Comparison of ENCODE assay signal across 8 cellular contexts in genomic region chr10:80493482-80494021, GRCh38. TPM values are rescaled to one million over a fixed set of nuclear protein-coding genes. Genes with fewer than 3 reads are reported as not detected.
A peak's percentile ranks its signal among the peaks of the same experiment; 100 is the strongest.
DNase-seq lines count a peak whose midpoint lies in the region; ATAC-seq and TF ChIP-seq lines count a peak whose summit lies in the region.

No MANE protein-coding gene starts in this region.

- no peak for TF ChIP-seq POLR2A in gastroesophageal sphincter (IDR thresholded peaks at IDR 0.05)

- 22 to 35% methylated on average over 3 to 4 of the region's 4 CpGs for WGBS in gastroesophageal sphincter (ENCODE audit: low coverage in 1 of 2), 2 donors

- peaks cover 0 to 47% of the 10 kb centered on the region in 2 donors for H3K36me3 ChIP-seq in gastroesophageal sphincter

- peak overlapping the region; percentile 85 for H3K27ac Mint-ChIP-seq in activated T-cell treated with anti-CD3 and anti-CD28 coated beads, Interleukin-2, amount 50 U/mL, for 72 hours
- H3K27ac Mint-ChIP-seq in activated CD4-positive, alpha-beta memory T cell treated with anti-CD3 and anti-CD28 coated beads for 36 hours, result peak overlapping the region; percentile 88

- POLR2A ChIA-PET in activated CD4-positive, alpha-beta memory T cell treated with anti-CD3 and anti-CD28 coated beads for 36 hours (lab: Charles Lee), result interaction anchor here (1.0 to 1.7 kb wide), 3 partner anchors 28 to 37 kb away, joined by 4 to 8 read pairs (median 7); no protein-coding TSS in a partner anchor

- peak overlapping the region in 1 of 4 donors; percentile 20 for H3K27ac ChIP-seq in gastroesophageal sphincter

- no peak for TF ChIP-seq CTCF in gastroesophageal sphincter (IDR thresholded peaks at IDR 0.05)

- CTCF ChIA-PET in activated CD4-positive, alpha-beta memory T cell treated with anti-CD3 and anti-CD28 coated beads for 36 hours (lab: Charles Lee), result interaction anchor here (0.8 to 3.1 kb wide), 8 partner anchors 9 to 49 kb away, joined by 3 to 28 read pairs (median 4); no protein-coding TSS in a partner anchor

- H3K4me1 Mint-ChIP-seq in activated T-cell treated with anti-CD3 and anti-CD28 coated beads, Interleukin-2, amount 50 U/mL, for 72 hours (ENCODE audit: low read depth), result peaks cover 100% of the 10 kb centered on the region
- H3K4me1 Mint-ChIP-seq in activated CD4-positive, alpha-beta memory T cell treated with anti-CD3 and anti-CD28 coated beads for 36 hours (ENCODE audit: low read depth), result peaks cover 99% of the 10 kb centered on the region

- no peaks in the 10 kb centered on the region for H3K27me3 ChIP-seq in gastroesophageal sphincter

- peaks cover 2 to 3% of the 10 kb centered on the region in 2 donors for H3K9me3 Mint-ChIP-seq in activated T-cell treated with anti-CD3 and anti-CD28 coated beads, Interleukin-2, amount 50 U/mL, for 72 hours
- peaks cover 5% of the 10 kb centered on the region for H3K9me3 Mint-ChIP-seq in activated CD4-positive, alpha-beta memory T cell treated with anti-CD3 and anti-CD28 coated beads for 36 hours

- intact Hi-C loops in activated CD4-positive, alpha-beta memory T cell treated with anti-CD3 and anti-CD28 coated beads for 36 hours (cut with micrococcal nuclease), result loop anchor here (1.0 kb wide), 1 partner anchor 8 kb away; no protein-coding TSS in a partner anchor

- peak overlapping the region; percentile 61 to 73 for H3K4me3 Mint-ChIP-seq in activated T-cell treated with anti-CD3 and anti-CD28 coated beads, Interleukin-2, amount 50 U/mL, for 72 hours
- H3K4me3 Mint-ChIP-seq in activated CD4-positive, alpha-beta memory T cell treated with anti-CD3 and anti-CD28 coated beads for 36 hours, result peak overlapping the region; percentile 18

- peaks cover 16 to 38% of the 10 kb centered on the region in 2 donors for H3K36me3 Mint-ChIP-seq in activated T-cell treated with anti-CD3 and anti-CD28 coated beads, Interleukin-2, amount 50 U/mL, for 72 hours (ENCODE audit: insufficient read depth in 2 of 2)
- H3K36me3 Mint-ChIP-seq in activated CD4-positive, alpha-beta memory T cell treated with anti-CD3 and anti-CD28 coated beads for 36 hours, result peaks cover 56% of the 10 kb centered on the region

- H3K9me3 ChIP-seq in gastroesophageal sphincter, result no peaks in the 10 kb centered on the region

- no peak for TF ChIP-seq EP300 in gastroesophageal sphincter (IDR thresholded peaks at IDR 0.05)

- peaks cover 10 to 83% (median 11%) of the 10 kb centered on the region in 3 donors for H3K4me1 ChIP-seq in gastroesophageal sphincter

- ATAC-seq in activated T-cell treated with anti-CD3 and anti-CD28 coated beads, Interleukin-2, amount 50 U/mL, for 72 hours (replicated peaks in 1 of 2), result peak; percentile 68 to 72
- ATAC-seq in HG03135 (IDR thresholded peaks at IDR 0.05; ENCODE audit: unreplicated experiment) (peak; percentile 53), gastroesophageal sphincter (no peak), HG03457 (IDR thresholded peaks at IDR 0.05; ENCODE audit: unreplicated experiment) (no peak)

- no peak overlapping the region for H3K4me3 ChIP-seq in gastroesophageal sphincter

- H3K27me3 Mint-ChIP-seq in activated T-cell treated with anti-CD3 and anti-CD28 coated beads, Interleukin-2, amount 50 U/mL, for 72 hours (ENCODE audit: low read depth), result no peaks in the 10 kb centered on the region
- no peaks in the 10 kb centered on the region for H3K27me3 Mint-ChIP-seq in activated CD4-positive, alpha-beta memory T cell treated with anti-CD3 and anti-CD28 coated beads for 36 hours

- DNase-seq in activated T-cell treated with anti-CD3 and anti-CD28 coated beads, Interleukin-2, amount 50 U/mL, for 72 hours, result no peak
- no peak for DNase-seq in activated T-cell treated with anti-CD3 and anti-CD28 coated beads, Interleukin-2, amount 50 U/mL, for 1 hour
- no peak for DNase-seq in activated CD4-positive, alpha-beta memory T cell treated with anti-CD3 and anti-CD28 coated beads for 36 hours
- peak; percentile 57 for DNase-seq in iris pigment epithelial cell (ENCODE audit: low read depth)
- no peak for DNase-seq in NK-92 treated with Interleukin-12 subunit alpha and Interleukin-12 subunit beta, amount 100 ng/mL, for 24 hours (lab: John Stamatoyannopoulos, UW)

RNA-seq across cellular contexts. Expression of gene TSPAN14, which starts 39.4 kb away (rescaled TPM):
- total RNA-seq in activated T-cell treated with anti-CD3 and anti-CD28 coated beads, Interleukin-2, amount 50 U/mL, for 72 hours, result 10 to 100 TPM; 44.2 to 47.8 TPM
- 10 to 100 TPM; 48.9 to 51.8 TPM for total RNA-seq in activated CD4-positive, alpha-beta memory T cell treated with anti-CD3 and anti-CD28 coated beads for 36 hours
- 10 to 100 TPM; 23.3 to 52.4 (median 37.1) TPM for total RNA-seq in gastroesophageal sphincter

RNA-seq across cellular contexts. Expression of gene SH2D4B, which starts 44.1 kb away (rescaled TPM):
- under 1 TPM; 0.34 to 0.46 TPM for total RNA-seq in activated T-cell treated with anti-CD3 and anti-CD28 coated beads, Interleukin-2, amount 50 U/mL, for 72 hours
- total RNA-seq in activated CD4-positive, alpha-beta memory T cell treated with anti-CD3 and anti-CD28 coated beads for 36 hours, result under 1 TPM in 1 of 2 experiments, not detected in 1; 0.12 TPM
- not detected for total RNA-seq in gastroesophageal sphincter

Comparison
In these comparisons a context has a peak if more than half of its experiments do, and no peak if none do; other contexts are left out.
1. ATAC-seq: peak in activated T-cell treated with anti-CD3 and anti-CD28 coated beads, Interleukin-2, amount 50 U/mL, for 72 hours (2 of 2) and HG03135 (single experiment); none in gastroesophageal sphincter (single experiment) and HG03457 (single experiment).